Comparison of ENCODE assay signal across 1 cellular context in genomic region chr5:137619191-137619870, GRCh38.
TF ChIP-seq lines count a peak whose summit lies in the region.

No MANE protein-coding gene starts in this region.

TF ChIP-seq in K562, 482 proteins besides CTCF, POLR2A, EP300 and RAD21 (continued from another document):
- no peak for TF ChIP-seq ZBTB1 (CRISPR knock-in tag; IDR thresholded peaks at IDR 0.05; ENCODE audit: borderline replicate concordance, low read depth)
- TF ChIP-seq SIX5 (IDR thresholded peaks at IDR 0.05; ENCODE audit: borderline replicate concordance in 1 of 2, insufficient read depth in 1 of 2, low read depth in 1 of 2, low read length in 2 of 2): no peak
- no peak for TF ChIP-seq RBM15 (IDR thresholded peaks at IDR 0.05; ENCODE audit: insufficient read depth, low read length)
- TF ChIP-seq ZNF253 (CRISPR knock-in tag; conservative IDR thresholded peaks at IDR 0.05): no peak
- no peak for TF ChIP-seq ZNF77 (CRISPR knock-in tag; IDR thresholded peaks at IDR 0.05)
- TF ChIP-seq CHD2 (IDR thresholded peaks at IDR 0.05; ENCODE audit: low read depth, low read length): no peak
- TF ChIP-seq EZH2 (IDR thresholded peaks at IDR 0.05; ENCODE audit: borderline replicate concordance, low read depth, low read length): no peak
- no peak for TF ChIP-seq HMG20B (CRISPR knock-in tag; IDR thresholded peaks at IDR 0.05)
- no peak for TF ChIP-seq MAZ (CRISPR knock-in tag; conservative IDR thresholded peaks at IDR 0.05 in 1 of 2, IDR thresholded peaks at IDR 0.05 in 1 of 2)
- no peak for TF ChIP-seq KAT8 (IDR thresholded peaks at IDR 0.05; ENCODE audit: low read depth)
- TF ChIP-seq HOMEZ (CRISPR knock-in tag; IDR thresholded peaks at IDR 0.05): no peak
- no peak for TF ChIP-seq ZZZ3 (IDR thresholded peaks at IDR 0.05)
- peak; percentile 60 for TF ChIP-seq NFIC (IDR thresholded peaks at IDR 0.05)
- TF ChIP-seq TFE3 (CRISPR knock-in tag; IDR thresholded peaks at IDR 0.05): peak; percentile 38
- TF ChIP-seq PHB (CRISPR knock-in tag; IDR thresholded peaks at IDR 0.05): no peak
- no peak for TF ChIP-seq ADNP (tag; IDR thresholded peaks at IDR 0.05)
- TF ChIP-seq HMBOX1 (IDR thresholded peaks at IDR 0.05): no peak
- peak; percentile 26; the same call in 1 of the 2 replicates for TF ChIP-seq RAD51 (IDR thresholded peaks at IDR 0.05; ENCODE audit: borderline replicate concordance, low read depth)
- TF ChIP-seq ZHX1 (conservative IDR thresholded peaks at IDR 0.05; ENCODE audit: low read length): no peak
